In the genomic region with DNA sequence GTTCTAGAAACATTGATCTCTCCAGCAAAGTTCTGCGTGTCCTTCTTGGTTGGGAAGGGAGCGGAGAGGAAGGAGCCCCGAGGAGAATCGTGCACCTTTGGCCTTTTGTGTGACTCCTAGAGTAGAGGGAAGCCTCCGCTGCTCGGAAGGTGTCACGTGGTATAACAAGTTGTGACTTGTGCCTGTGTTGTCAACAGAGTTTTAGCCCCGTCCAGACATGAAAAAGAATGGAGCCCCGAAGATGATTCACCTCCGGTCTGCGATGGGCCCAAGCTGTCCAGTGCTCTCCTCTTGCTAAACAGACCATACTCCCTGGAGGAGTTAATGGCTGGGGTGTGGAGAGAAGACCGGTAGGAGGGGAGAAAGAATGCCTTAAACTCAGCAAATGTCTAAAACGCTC, we compare ENCODE assay signal across 15 cellular contexts. TPM values are rescaled to one million over a fixed set of nuclear protein-coding genes. Genes with fewer than 3 reads are reported as not detected.
"Had no signal": no experiment of that assay in that cellular context is flagged by ENCODE, and none has a peak within 500 bp of the region (broad histone marks: within the 10 kb centered on the region; RNA-seq: fewer than 3 reads in every experiment).

No MANE protein-coding gene starts in this region.

- H3K36me3 ChIP-seq: heart right ventricle, ovary, suprapubic skin had no signal

- H3K4me3 ChIP-seq: dorsolateral prefrontal cortex, heart right ventricle, ovary, suprapubic skin had no signal

- DNase-seq: activated CD4-positive, alpha-beta memory T cell treated with anti-CD3 and anti-CD28 coated beads, Interleukin-2, amount 10 ng/mL, durations not matched to agents 7 days and 5 days; activated CD4-positive, alpha-beta T cell treated with anti-CD3 and anti-CD28 coated beads for 36 hours; activated gamma-delta T cell; activated T-cell treated with anti-CD3 and anti-CD28 coated beads, Interleukin-2, amount 50 U/mL, for 48 hours; dorsolateral prefrontal cortex; heart right ventricle; left ventricle myocardium superior; nephron progenitor cell; ovary; stimulated activated CD4-positive, alpha-beta T cell treated with anti-CD3 and anti-CD28 coated beads, Interleukin-4, amount 100 ng/mL, for 1 hour; stimulated activated CD8-positive, alpha-beta memory T cell treated with anti-CD3 and anti-CD28 coated beads, Interleukin-4, amount 100 ng/mL, for 48 hours; stimulated activated naive CD8-positive, alpha-beta T cell treated with anti-CD3 and anti-CD28 coated beads, Interleukin-15, Interleukin-2, amounts not matched to agents 100 U/mL and 50 U/mL, for 24 hours had no signal

- H3K27me3 ChIP-seq: ovary had no signal

- H3K9me3 ChIP-seq: heart right ventricle, ovary, suprapubic skin had no signal

- H3K27ac ChIP-seq: dorsolateral prefrontal cortex, heart right ventricle, ovary, suprapubic skin, VCaP had no signal

- ATAC-seq: activated CD4-positive, alpha-beta T cell treated with anti-CD3 and anti-CD28 coated beads for 36 hours; left ventricle myocardium superior; stimulated activated naive CD8-positive, alpha-beta T cell treated with anti-CD3 and anti-CD28 coated beads, Interleukin-15, Interleukin-2, amounts not matched to agents 100 U/mL and 50 U/mL, for 24 hours had no signal

RNA-seq across cellular contexts. Expression of a gene that starts 7.0 kb away (rescaled TPM):
- total RNA-seq: activated CD4-positive, alpha-beta T cell treated with anti-CD3 and anti-CD28 coated beads for 36 hours had no signal
- polyA plus RNA-seq: keratinocyte had no signal
